ENCODE assay signal across 1 cellular context in genomic region chr2:73000808-73001570, GRCh38.
TF ChIP-seq lines count a peak whose summit lies in the region.

No MANE protein-coding gene starts in this region.

TF ChIP-seq in HepG2, 621 proteins besides CTCF, POLR2A, EP300 and RAD21 (continued from another document and continues in another):
- TF ChIP-seq ZNF484 (CRISPR knock-in tag; IDR thresholded peaks at IDR 0.05; ENCODE audit: borderline replicate concordance, low read depth) (no peak), RCOR2 (CRISPR knock-in tag; IDR thresholded peaks at IDR 0.05) (peak; percentile 90), MTA1 (CRISPR knock-in tag; IDR thresholded peaks at IDR 0.05; ENCODE audit: borderline replicate concordance) (peak; percentile 100), LCORL (IDR thresholded peaks at IDR 0.05) (no peak), LCORL (CRISPR knock-in tag; IDR thresholded peaks at IDR 0.05) (peak; percentile 99), ZNF468 (CRISPR knock-in tag; IDR thresholded peaks at IDR 0.05) (no peak), ZNF652 (CRISPR knock-in tag; IDR thresholded peaks at IDR 0.05; ENCODE audit: borderline replicate concordance, low read depth) (peak; percentile 28; the same call in 1 of the 2 replicates), PCBP1 (IDR thresholded peaks at IDR 0.05; ENCODE audit: borderline replicate concordance, low read depth, low read length) (no peak), TARDBP (CRISPR knock-in tag; IDR thresholded peaks at IDR 0.05) (peak; percentile 92), ZSCAN30 (CRISPR knock-in tag; IDR thresholded peaks at IDR 0.05) (peak; percentile 73; the same call in 1 of the 2 replicates), ZNF3 (CRISPR knock-in tag; IDR thresholded peaks at IDR 0.05) (0 out of 2 replicates have a peak, but pooled peaks have one; percentile 79), ZKSCAN1 (IDR thresholded peaks at IDR 0.05; ENCODE audit: low read length) (no peak), ARHGAP35 (CRISPR knock-in tag; IDR thresholded peaks at IDR 0.05; ENCODE audit: borderline replicate concordance) (no peak), ZNF740 (CRISPR knock-in tag; IDR thresholded peaks at IDR 0.05) (peak; percentile 70; the same call in 1 of the 2 replicates), ZMYM3 (CRISPR knock-in tag; IDR thresholded peaks at IDR 0.05) (peak; percentile 93; the same call in 1 of the 2 replicates), ZNF205 (CRISPR knock-in tag; IDR thresholded peaks at IDR 0.05) (peak; percentile 88), BRD4 (CRISPR knock-in tag; IDR thresholded peaks at IDR 0.05) (peak; percentile 54; the same call in 1 of the 2 replicates), ZBTB3 (CRISPR knock-in tag; IDR thresholded peaks at IDR 0.05; ENCODE audit: borderline replicate concordance, low read depth) (0 out of 2 replicates have a peak, but pooled peaks have one; percentile 59), KAT7 (CRISPR knock-in tag; IDR thresholded peaks at IDR 0.05; ENCODE audit: borderline replicate concordance) (peak; percentile 81; the same call in 1 of the 2 replicates), NR1H2 (CRISPR knock-in tag; IDR thresholded peaks at IDR 0.05; ENCODE audit: borderline replicate concordance, low read depth) (no peak), SNAPC4 (CRISPR knock-in tag; IDR thresholded peaks at IDR 0.05) (no peak), SRSF9 (IDR thresholded peaks at IDR 0.05; ENCODE audit: borderline replicate concordance, insufficient read depth, low read depth, low read length, poor library complexity, severe bottlenecking) (no peak), CBFB (CRISPR knock-in tag; IDR thresholded peaks at IDR 0.05) (no peak), HNRNPUL1 (IDR thresholded peaks at IDR 0.05; ENCODE audit: low read depth, low read length) (no peak), ATM (IDR thresholded peaks at IDR 0.05; ENCODE audit: borderline replicate concordance) (no peak), HMGA1 (CRISPR knock-in tag; conservative IDR thresholded peaks at IDR 0.05) (no peak), MXD1 (CRISPR knock-in tag; IDR thresholded peaks at IDR 0.05) (peak; percentile 73; the same call in 1 of the 2 replicates), ZNF282 (IDR thresholded peaks at IDR 0.05; ENCODE audit: partially characterized antibody) (no peak), RFX3 (CRISPR knock-in tag; IDR thresholded peaks at IDR 0.05) (peak; percentile 18; the same call in 1 of the 2 replicates), ZBTB21 (CRISPR knock-in tag; IDR thresholded peaks at IDR 0.05) (no peak), ZNF501 (CRISPR knock-in tag; IDR thresholded peaks at IDR 0.05) (peak; percentile 73; the same call in 1 of the 2 replicates), ZNF121 (CRISPR knock-in tag; IDR thresholded peaks at IDR 0.05) (peak; percentile 75), DRAP1 (CRISPR knock-in tag; IDR thresholded peaks at IDR 0.05) (no peak; the same call in 1 of the 2 replicates), ZNF552 (CRISPR knock-in tag; IDR thresholded peaks at IDR 0.05; ENCODE audit: borderline replicate concordance) (0 out of 2 replicates have a peak, but pooled peaks have one; percentile 57)
- TF ChIP-seq, protein P1, sequence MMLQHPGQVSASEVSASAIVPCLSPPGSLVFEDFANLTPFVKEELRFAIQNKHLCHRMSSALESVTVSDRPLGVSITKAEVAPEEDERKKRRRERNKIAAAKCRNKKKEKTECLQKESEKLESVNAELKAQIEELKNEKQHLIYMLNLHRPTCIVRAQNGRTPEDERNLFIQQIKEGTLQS (CRISPR knock-in tag; IDR thresholded peaks at IDR 0.05), result 0 out of 2 replicates have a peak, but pooled peaks have one; percentile 50
- TF ChIP-seq, protein P2, sequence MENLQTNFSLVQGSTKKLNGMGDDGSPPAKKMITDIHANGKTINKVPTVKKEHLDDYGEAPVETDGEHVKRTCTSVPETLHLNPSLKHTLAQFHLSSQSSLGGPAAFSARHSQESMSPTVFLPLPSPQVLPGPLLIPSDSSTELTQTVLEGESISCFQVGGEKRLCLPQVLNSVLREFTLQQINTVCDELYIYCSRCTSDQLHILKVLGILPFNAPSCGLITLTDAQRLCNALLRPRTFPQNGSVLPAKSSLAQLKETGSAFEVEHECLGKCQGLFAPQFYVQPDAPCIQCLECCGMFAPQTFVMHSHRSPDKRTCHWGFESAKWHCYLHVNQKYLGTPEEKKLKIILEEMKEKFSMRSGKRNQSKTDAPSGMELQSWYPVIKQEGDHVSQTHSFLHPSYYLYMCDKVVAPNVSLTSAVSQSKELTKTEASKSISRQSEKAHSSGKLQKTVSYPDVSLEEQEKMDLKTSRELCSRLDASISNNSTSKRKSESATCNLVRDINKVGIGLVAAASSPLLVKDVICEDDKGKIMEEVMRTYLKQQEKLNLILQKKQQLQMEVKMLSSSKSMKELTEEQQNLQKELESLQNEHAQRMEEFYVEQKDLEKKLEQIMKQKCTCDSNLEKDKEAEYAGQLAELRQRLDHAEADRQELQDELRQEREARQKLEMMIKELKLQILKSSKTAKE (CRISPR knock-in tag; IDR thresholded peaks at IDR 0.05; ENCODE audit: borderline replicate concordance), result peak; percentile 80
- TF ChIP-seq, protein P3, sequence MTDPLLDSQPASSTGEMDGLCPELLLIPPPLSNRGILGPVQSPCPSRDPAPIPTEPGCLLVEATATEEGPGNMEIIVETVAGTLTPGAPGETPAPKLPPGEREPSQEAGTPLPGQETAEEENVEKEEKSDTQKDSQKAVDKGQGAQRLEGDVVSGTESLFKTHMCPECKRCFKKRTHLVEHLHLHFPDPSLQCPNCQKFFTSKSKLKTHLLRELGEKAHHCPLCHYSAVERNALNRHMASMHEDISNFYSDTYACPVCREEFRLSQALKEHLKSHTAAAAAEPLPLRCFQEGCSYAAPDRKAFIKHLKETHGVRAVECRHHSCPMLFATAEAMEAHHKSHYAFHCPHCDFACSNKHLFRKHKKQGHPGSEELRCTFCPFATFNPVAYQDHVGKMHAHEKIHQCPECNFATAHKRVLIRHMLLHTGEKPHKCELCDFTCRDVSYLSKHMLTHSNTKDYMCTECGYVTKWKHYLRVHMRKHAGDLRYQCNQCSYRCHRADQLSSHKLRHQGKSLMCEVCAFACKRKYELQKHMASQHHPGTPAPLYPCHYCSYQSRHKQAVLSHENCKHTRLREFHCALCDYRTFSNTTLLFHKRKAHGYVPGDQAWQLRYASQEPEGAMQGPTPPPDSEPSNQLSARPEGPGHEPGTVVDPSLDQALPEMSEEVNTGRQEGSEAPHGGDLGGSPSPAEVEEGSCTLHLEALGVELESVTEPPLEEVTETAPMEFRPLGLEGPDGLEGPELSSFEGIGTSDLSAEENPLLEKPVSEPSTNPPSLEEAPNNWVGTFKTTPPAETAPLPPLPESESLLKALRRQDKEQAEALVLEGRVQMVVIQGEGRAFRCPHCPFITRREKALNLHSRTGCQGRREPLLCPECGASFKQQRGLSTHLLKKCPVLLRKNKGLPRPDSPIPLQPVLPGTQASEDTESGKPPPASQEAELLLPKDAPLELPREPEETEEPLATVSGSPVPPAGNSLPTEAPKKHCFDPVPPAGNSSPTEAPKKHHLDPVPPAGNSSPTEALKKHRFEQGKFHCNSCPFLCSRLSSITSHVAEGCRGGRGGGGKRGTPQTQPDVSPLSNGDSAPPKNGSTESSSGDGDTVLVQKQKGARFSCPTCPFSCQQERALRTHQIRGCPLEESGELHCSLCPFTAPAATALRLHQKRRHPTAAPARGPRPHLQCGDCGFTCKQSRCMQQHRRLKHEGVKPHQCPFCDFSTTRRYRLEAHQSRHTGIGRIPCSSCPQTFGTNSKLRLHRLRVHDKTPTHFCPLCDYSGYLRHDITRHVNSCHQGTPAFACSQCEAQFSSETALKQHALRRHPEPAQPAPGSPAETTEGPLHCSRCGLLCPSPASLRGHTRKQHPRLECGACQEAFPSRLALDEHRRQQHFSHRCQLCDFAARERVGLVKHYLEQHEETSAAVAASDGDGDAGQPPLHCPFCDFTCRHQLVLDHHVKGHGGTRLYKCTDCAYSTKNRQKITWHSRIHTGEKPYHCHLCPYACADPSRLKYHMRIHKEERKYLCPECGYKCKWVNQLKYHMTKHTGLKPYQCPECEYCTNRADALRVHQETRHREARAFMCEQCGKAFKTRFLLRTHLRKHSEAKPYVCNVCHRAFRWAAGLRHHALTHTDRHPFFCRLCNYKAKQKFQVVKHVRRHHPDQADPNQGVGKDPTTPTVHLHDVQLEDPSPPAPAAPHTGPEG (CRISPR knock-in tag; IDR thresholded peaks at IDR 0.05), result no peak
- TF ChIP-seq, protein P4, sequence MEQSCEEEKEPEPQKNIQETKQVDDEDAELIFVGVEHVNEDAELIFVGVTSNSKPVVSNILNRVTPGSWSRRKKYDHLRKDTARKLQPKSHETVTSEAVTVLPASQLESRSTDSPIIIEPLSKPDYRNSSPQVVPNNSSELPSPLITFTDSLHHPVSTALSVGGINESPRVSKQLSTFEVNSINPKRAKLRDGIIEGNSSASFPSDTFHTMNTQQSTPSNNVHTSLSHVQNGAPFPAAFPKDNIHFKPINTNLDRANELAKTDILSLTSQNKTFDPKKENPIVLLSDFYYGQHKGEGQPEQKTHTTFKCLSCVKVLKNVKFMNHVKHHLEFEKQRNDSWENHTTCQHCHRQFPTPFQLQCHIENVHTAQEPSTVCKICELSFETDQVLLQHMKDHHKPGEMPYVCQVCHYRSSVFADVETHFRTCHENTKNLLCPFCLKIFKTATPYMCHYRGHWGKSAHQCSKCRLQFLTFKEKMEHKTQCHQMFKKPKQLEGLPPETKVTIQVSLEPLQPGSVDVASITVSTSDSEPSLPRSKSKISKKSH (CRISPR knock-in tag; IDR thresholded peaks at IDR 0.05; ENCODE audit: borderline replicate concordance), result peak; percentile 95
- TF ChIP-seq, protein P5, sequence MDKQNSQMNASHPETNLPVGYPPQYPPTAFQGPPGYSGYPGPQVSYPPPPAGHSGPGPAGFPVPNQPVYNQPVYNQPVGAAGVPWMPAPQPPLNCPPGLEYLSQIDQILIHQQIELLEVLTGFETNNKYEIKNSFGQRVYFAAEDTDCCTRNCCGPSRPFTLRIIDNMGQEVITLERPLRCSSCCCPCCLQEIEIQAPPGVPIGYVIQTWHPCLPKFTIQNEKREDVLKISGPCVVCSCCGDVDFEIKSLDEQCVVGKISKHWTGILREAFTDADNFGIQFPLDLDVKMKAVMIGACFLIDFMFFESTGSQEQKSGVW (CRISPR knock-in tag; IDR thresholded peaks at IDR 0.05; ENCODE audit: borderline replicate concordance), result no peak
- TF ChIP-seq, protein P6, sequence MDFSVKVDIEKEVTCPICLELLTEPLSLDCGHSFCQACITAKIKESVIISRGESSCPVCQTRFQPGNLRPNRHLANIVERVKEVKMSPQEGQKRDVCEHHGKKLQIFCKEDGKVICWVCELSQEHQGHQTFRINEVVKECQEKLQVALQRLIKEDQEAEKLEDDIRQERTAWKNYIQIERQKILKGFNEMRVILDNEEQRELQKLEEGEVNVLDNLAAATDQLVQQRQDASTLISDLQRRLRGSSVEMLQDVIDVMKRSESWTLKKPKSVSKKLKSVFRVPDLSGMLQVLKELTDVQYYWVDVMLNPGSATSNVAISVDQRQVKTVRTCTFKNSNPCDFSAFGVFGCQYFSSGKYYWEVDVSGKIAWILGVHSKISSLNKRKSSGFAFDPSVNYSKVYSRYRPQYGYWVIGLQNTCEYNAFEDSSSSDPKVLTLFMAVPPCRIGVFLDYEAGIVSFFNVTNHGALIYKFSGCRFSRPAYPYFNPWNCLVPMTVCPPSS (IDR thresholded peaks at IDR 0.05), result no peak
- TF ChIP-seq, protein P7, sequence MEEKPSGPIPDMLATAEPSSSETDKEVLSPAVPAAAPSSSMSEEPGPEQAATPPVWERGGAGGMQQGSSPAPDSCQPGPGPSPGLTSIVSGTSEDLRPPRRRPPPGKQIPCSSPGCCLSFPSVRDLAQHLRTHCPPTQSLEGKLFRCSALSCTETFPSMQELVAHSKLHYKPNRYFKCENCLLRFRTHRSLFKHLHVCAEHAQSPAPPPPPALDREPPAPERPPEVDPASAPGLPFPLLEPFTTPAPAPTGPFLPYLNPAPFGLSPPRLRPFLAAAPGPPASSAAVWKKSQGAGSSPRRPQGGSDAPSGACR (CRISPR knock-in tag; IDR thresholded peaks at IDR 0.05), result peak; percentile 93
